In the genomic region with DNA sequence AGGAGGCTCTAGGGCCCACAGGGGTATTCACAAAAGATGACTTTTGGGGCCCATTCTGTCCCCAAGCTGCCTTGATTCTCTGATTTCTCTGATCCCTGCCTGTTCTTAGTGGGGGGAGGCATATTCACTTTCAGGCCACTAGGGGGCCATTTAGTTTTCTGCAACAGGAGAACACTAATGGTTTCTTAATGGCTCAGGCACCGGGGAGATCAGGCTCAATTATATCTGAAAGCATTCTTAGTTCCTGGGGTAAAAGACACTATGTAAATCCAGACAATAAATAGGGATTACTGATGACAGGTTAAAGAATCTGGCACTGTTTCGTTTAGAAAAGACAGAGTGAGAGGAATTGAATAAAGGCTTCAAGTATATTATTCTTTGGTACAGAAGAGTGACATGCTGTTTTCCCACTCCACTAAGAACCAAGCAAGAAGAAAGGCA, we compare ENCODE assay signal across 8 cellular contexts. TPM values are rescaled to one million over a fixed set of nuclear protein-coding genes. Genes with fewer than 3 reads are reported as not detected.
DNase-seq lines count a peak whose midpoint lies in the region; FAIRE-seq and TF ChIP-seq lines count a peak whose summit lies in the region.

No MANE protein-coding gene starts in this region.

- no peaks in the 10 kb centered on the region for H3K9me3 Mint-ChIP-seq in brain

- H3K27me3 Mint-ChIP-seq in brain = peaks cover 13% of the 10 kb centered on the region

- H3K27ac Mint-ChIP-seq in brain = peak overlapping the region; percentile 55 to 91 (median 73)

- FAIRE-seq in islet of Langerhans (lab: Jason Lieb, UNC) (peak; percentile 38), urothelium cell line (lab: Jason Lieb, UNC) (no peak)

- H3K4me3 ChIP-seq in NB4 (ENCODE audit: low read depth, low read length) = no peak overlapping the region

- peaks cover 45% of the 10 kb centered on the region for H3K4me1 Mint-ChIP-seq in brain

- H3K4me3 Mint-ChIP-seq in brain = peak overlapping the region; percentile 26 to 83 (median 55)

- peak; percentile 93 for TF ChIP-seq CTCF in NB4 (IDR thresholded peaks at IDR 0.05; ENCODE audit: low read depth, low read length)
- TF ChIP-seq CTCF in brain (conservative IDR thresholded peaks at IDR 0.05) = peak; percentile 76 to 90

- peak; percentile 37 for DNase-seq in NK-92 treated with Interleukin-12 subunit alpha and Interleukin-12 subunit beta, amount 100 ng/mL, for 24 hours (lab: John Stamatoyannopoulos, UW)
- DNase-seq in NK-92 (lab: John Stamatoyannopoulos, UW; ENCODE audit: unreplicated experiment) (no peak), NB4 (ENCODE audit: low read depth) (peak; percentile 73), SW480 (ENCODE audit: low spot score) (peak; percentile 67), urothelium cell line (ENCODE audit: low spot score) (no peak)
- peak; percentile 45 for DNase-seq in stimulated activated CD4-positive, alpha-beta T cell treated with anti-CD3 and anti-CD28 coated beads, Interleukin-2, amount 100 ng/mL, for 4 hours (ENCODE audit: low read depth)

- TF ChIP-seq POLR2A in NB4 (IDR thresholded peaks at IDR 0.05; ENCODE audit: extremely low read depth, insufficient read length) = no peak

- peaks cover 3% of the 10 kb centered on the region for H3K36me3 Mint-ChIP-seq in brain

RNA-seq across cellular contexts. Expression of a gene that starts 2.5 kb away (rescaled TPM):
- polyA plus RNA-seq in brain (ENCODE audit: insufficient read depth, low read depth, low replicate concordance) = 9.5 TPM

RNA-seq across cellular contexts. Expression of a gene that starts 13.2 kb away (rescaled TPM):
- polyA plus RNA-seq in brain (ENCODE audit: insufficient read depth, low read depth, low replicate concordance) = 3.9 TPM

RNA-seq across cellular contexts. Expression of a gene that starts 19.8 kb away (rescaled TPM):
- polyA plus RNA-seq in brain (ENCODE audit: insufficient read depth, low read depth, low replicate concordance) = 1.2 TPM

RNA-seq across cellular contexts. Expression of a gene that starts 29.9 kb away (rescaled TPM):
- not detected for polyA plus RNA-seq in brain (ENCODE audit: insufficient read depth, low read depth, low replicate concordance)

RNA-seq across cellular contexts. Expression of a gene that starts 37.1 kb away (rescaled TPM):
- 16.3 TPM for polyA plus RNA-seq in brain (ENCODE audit: insufficient read depth, low read depth, low replicate concordance)

Comparison
In these comparisons a context has a peak if more than half of its experiments do, and no peak if none do; other contexts are left out.
1. DNase-seq: peak in NK-92 treated with Interleukin-12 subunit alpha and Interleukin-12 subunit beta, amount 100 ng/mL, for 24 hours (single experiment), NB4 (single experiment), SW480 (single experiment) and stimulated activated CD4-positive, alpha-beta T cell treated with anti-CD3 and anti-CD28 coated beads, Interleukin-2, amount 100 ng/mL, for 4 hours (single experiment); none in NK-92 (single experiment) and urothelium cell line (single experiment).